ENCODE assay signal across 12 cellular contexts in the genomic region with DNA sequence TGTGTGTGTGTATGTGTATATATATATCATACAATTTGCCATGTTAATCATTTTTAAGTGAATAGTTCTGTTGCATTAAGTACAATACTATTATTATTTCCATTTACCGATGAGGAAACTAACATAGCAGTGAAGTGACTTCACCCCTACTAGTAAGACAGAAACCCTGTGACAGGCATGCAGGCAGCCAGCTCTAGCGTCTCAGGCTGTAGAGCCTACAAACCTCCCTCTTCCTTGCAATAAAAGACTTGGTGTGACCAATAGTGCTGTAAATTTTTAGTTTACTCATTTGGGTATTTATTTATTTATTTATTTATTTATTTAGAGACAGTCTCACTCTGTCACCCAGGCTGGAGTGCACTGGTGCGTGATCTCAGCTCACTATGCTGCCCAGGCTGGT. TPM values are rescaled to one million over a fixed set of nuclear protein-coding genes. Genes with fewer than 3 reads are reported as not detected.
A peak's percentile ranks its signal among the peaks of the same experiment; 100 is the strongest.
DNase-seq lines count a peak whose midpoint lies in the region; ATAC-seq and TF ChIP-seq lines count a peak whose summit lies in the region.
"Had no signal": no experiment of that assay in that cellular context is flagged by ENCODE, and none has a peak within 500 bp of the region (broad histone marks: within the 10 kb centered on the region; RNA-seq: fewer than 3 reads in every experiment).

No MANE protein-coding gene starts in this region.

- H3K9ac ChIP-seq in neuronal stem cell (ENCODE audit: low read depth, low read length, poor library complexity) = no peak overlapping the region

- H3K9me3 ChIP-seq in CD4-positive, CD25-positive, alpha-beta regulatory T cell (ENCODE audit: control insufficient read depth in 2 of 2, low read length in 2 of 2) = peaks cover 0 to 8% of the 10 kb centered on the region in 2 experiments
- peaks cover 0 to 7% (median 0%) of the 10 kb centered on the region in 3 experiments for H3K9me3 ChIP-seq in naive thymus-derived CD4-positive, alpha-beta T cell (ENCODE audit: control insufficient read depth in 2 of 3, low read length in 3 of 3)
- peaks cover 0 to 7% of the 10 kb centered on the region in 2 donors for H3K9me3 ChIP-seq in neuronal stem cell (replicated peaks in 1 of 2; ENCODE audit: control insufficient read depth in 2 of 2, insufficient read depth in 1 of 2, low read depth in 1 of 2, low read length in 2 of 2)

- H2BK5ac ChIP-seq in neuronal stem cell (ENCODE audit: low read length) = no peak overlapping the region

- intact Hi-C loops in naive thymus-derived CD4-positive, alpha-beta T cell (cut with micrococcal nuclease) = no loop called here

- no peak overlapping the region for H2BK15ac ChIP-seq in neuronal stem cell (ENCODE audit: low read length)

- no peak overlapping the region for H3K14ac ChIP-seq in neuronal stem cell (ENCODE audit: low read length)

- no peak for ATAC-seq in CD4-positive, CD25-positive, alpha-beta regulatory T cell (ENCODE audit: low read depth in 2 of 2)
- ATAC-seq in activated T-helper 17 cell treated with anti-CD3 and anti-CD28 coated beads, Interleukin-2, amount 50 U/mL, for 72 hours (replicated peaks) = peak; percentile 18
- ATAC-seq in naive thymus-derived CD4-positive, alpha-beta T cell = no peak

- H3K27me3 Mint-ChIP-seq in CD4-positive, CD25-positive, alpha-beta regulatory T cell = no peaks in the 10 kb centered on the region
- H3K27me3 Mint-ChIP-seq in activated T-helper 17 cell treated with anti-CD3 and anti-CD28 coated beads, Interleukin-2, amount 50 U/mL, for 72 hours = no peaks in the 10 kb centered on the region
- no peaks in the 10 kb centered on the region for H3K27me3 Mint-ChIP-seq in naive thymus-derived CD4-positive, alpha-beta T cell

- peaks cover 44 to 89% (median 65%) of the 10 kb centered on the region in 4 donors for H3K4me1 Mint-ChIP-seq in CD4-positive, CD25-positive, alpha-beta regulatory T cell
- peaks cover 49% of the 10 kb centered on the region for H3K4me1 Mint-ChIP-seq in activated T-helper 17 cell treated with anti-CD3 and anti-CD28 coated beads, Interleukin-2, amount 50 U/mL, for 72 hours
- H3K4me1 Mint-ChIP-seq in naive thymus-derived CD4-positive, alpha-beta T cell = peaks cover 22 to 77% (median 66%) of the 10 kb centered on the region in 7 donors

- no peak overlapping the region for H3K18ac ChIP-seq in neuronal stem cell (ENCODE audit: low read length)

- DNase-seq in CD4-positive, CD25-positive, alpha-beta regulatory T cell = no peak
- DNase-seq in GM12865 (ENCODE audit: low read depth) (peak; percentile 76), NCI-H2227 (lab: John Stamatoyannopoulos, UW; ENCODE audit: unreplicated experiment) (no peak), neuronal stem cell (ENCODE audit: low spot score) (no peak), NCI-H226 (no peak)
- DNase-seq in naive thymus-derived CD4-positive, alpha-beta T cell = no peak
- DNase-seq: caudate nucleus; effector memory CD4-positive, alpha-beta T cell; NCI-H146; NCI-H524; stimulated activated naive CD4-positive, alpha-beta T cell treated with Interleukin-2 at 50 U/mL for 16 hours had no signal

- H3K4ac ChIP-seq in neuronal stem cell (ENCODE audit: low read length) = no peak overlapping the region

- peak overlapping the region in 2 of 4 donors; percentile 6 to 75 for H3K4me3 Mint-ChIP-seq in CD4-positive, CD25-positive, alpha-beta regulatory T cell
- H3K4me3 Mint-ChIP-seq in activated T-helper 17 cell treated with anti-CD3 and anti-CD28 coated beads, Interleukin-2, amount 50 U/mL, for 72 hours = peak overlapping the region; percentile 91
- no peak overlapping the region for H3K4me3 Mint-ChIP-seq in naive thymus-derived CD4-positive, alpha-beta T cell

- H3K27ac ChIP-seq in CD4-positive, CD25-positive, alpha-beta regulatory T cell (ENCODE audit: insufficient read depth, low read length, poor library complexity, severe bottlenecking) = peak overlapping the region; percentile 45
- no peak overlapping the region for H3K27ac ChIP-seq in naive thymus-derived CD4-positive, alpha-beta T cell (ENCODE audit: low read depth, low read length)
- no peak overlapping the region for H3K27ac ChIP-seq in neuronal stem cell (replicated peaks; ENCODE audit: low read length)

- CTCF ChIA-PET in naive thymus-derived CD4-positive, alpha-beta T cell (lab: Charles Lee) = no interaction called here

- H3K36me3 Mint-ChIP-seq in CD4-positive, CD25-positive, alpha-beta regulatory T cell = peaks cover 25% of the 10 kb centered on the region
- peaks cover 100% of the 10 kb centered on the region for H3K36me3 Mint-ChIP-seq in activated T-helper 17 cell treated with anti-CD3 and anti-CD28 coated beads, Interleukin-2, amount 50 U/mL, for 72 hours (ENCODE audit: low read depth)
- H3K36me3 Mint-ChIP-seq in naive thymus-derived CD4-positive, alpha-beta T cell = peaks cover 0 to 34% (median 21%) of the 10 kb centered on the region in 5 donors

- peak overlapping the region in 2 of 3 donors; percentile 44 to 80 for H3K27ac Mint-ChIP-seq in CD4-positive, CD25-positive, alpha-beta regulatory T cell
- H3K27ac Mint-ChIP-seq in activated T-helper 17 cell treated with anti-CD3 and anti-CD28 coated beads, Interleukin-2, amount 50 U/mL, for 72 hours = peak overlapping the region; percentile 96
- peak overlapping the region in 5 of 9 donors; percentile 36 to 65 (median 47) for H3K27ac Mint-ChIP-seq in naive thymus-derived CD4-positive, alpha-beta T cell

- H4K8ac ChIP-seq in neuronal stem cell (ENCODE audit: low read depth, low read length) = no peak overlapping the region

- H3K27me3 ChIP-seq in CD4-positive, CD25-positive, alpha-beta regulatory T cell (ENCODE audit: control insufficient read depth, insufficient read depth, low read length) = no peaks in the 10 kb centered on the region
- H3K27me3 ChIP-seq in naive thymus-derived CD4-positive, alpha-beta T cell (ENCODE audit: control insufficient read depth in 2 of 2, insufficient read depth in 2 of 2, low read length in 2 of 2) = no peaks in the 10 kb centered on the region
- no peaks in the 10 kb centered on the region for H3K27me3 ChIP-seq in neuronal stem cell (ENCODE audit: control insufficient read depth in 3 of 3, insufficient read depth in 3 of 3, low read depth in 1 of 3, low read length in 3 of 3)

- no peaks in the 10 kb centered on the region for H3K79me1 ChIP-seq in neuronal stem cell (ENCODE audit: low read depth, low read length)

- H2BK120ac ChIP-seq in neuronal stem cell (ENCODE audit: low read depth, low read length) = no peak overlapping the region

- whole genome bisulfite sequencing in neuronal stem cell (ENCODE audit: extremely low coverage in 2 of 2, insufficient read length in 2 of 2, insufficient replicate concordance in 1 of 2), 2 donors = no CpG with 5 or more reads among the region's 3 CpGs

- H2AK5ac ChIP-seq in neuronal stem cell (ENCODE audit: low read depth, low read length) = no peak overlapping the region

- no peak overlapping the region for H2AFZ ChIP-seq in neuronal stem cell (ENCODE audit: low read length)

- H3K23ac ChIP-seq in neuronal stem cell (ENCODE audit: low read depth, low read length, poor library complexity) = no peak overlapping the region

- no peak overlapping the region for H4K91ac ChIP-seq in neuronal stem cell (ENCODE audit: low read depth, low read length, poor library complexity)

- no peak for TF ChIP-seq CTCF in GM12865 (IDR thresholded peaks at IDR 0.05; ENCODE audit: insufficient read depth, low read depth, low read length, missing control alignments)

- POLR2A ChIA-PET in naive thymus-derived CD4-positive, alpha-beta T cell (lab: Charles Lee) = interaction anchor here (1.0 to 1.1 kb wide), 2 partner anchors 35 to 74 kb away, joined by 3 to 4 read pairs; no protein-coding TSS in a partner anchor

- H3K4me1 ChIP-seq in CD4-positive, CD25-positive, alpha-beta regulatory T cell (ENCODE audit: control insufficient read depth, insufficient read depth, low read length, poor library complexity, severe bottlenecking) = peaks cover 69% of the 10 kb centered on the region
- H3K4me1 ChIP-seq in naive thymus-derived CD4-positive, alpha-beta T cell (ENCODE audit: control insufficient read depth in 2 of 2, insufficient read depth in 2 of 2, low read length in 2 of 2) = peaks cover 19 to 41% of the 10 kb centered on the region in 2 donors
- no peaks in the 10 kb centered on the region for H3K4me1 ChIP-seq in neuronal stem cell (ENCODE audit: control insufficient read depth in 2 of 2, insufficient read depth in 1 of 2, low read depth in 1 of 2, low read length in 2 of 2)

- no peak overlapping the region for H3K4me3 ChIP-seq in CD4-positive, CD25-positive, alpha-beta regulatory T cell (ENCODE audit: low read depth, low read length)
- H3K4me3 ChIP-seq in GM12865 (ENCODE audit: low read depth, low read length) = peak overlapping the region; percentile 47
- H3K4me3 ChIP-seq in naive thymus-derived CD4-positive, alpha-beta T cell (ENCODE audit: low read length) = no peak overlapping the region
- no peak overlapping the region for H3K4me3 ChIP-seq in neuronal stem cell (ENCODE audit: low read length in 2 of 2)

- H2BK12ac ChIP-seq in neuronal stem cell (ENCODE audit: low read length) = no peak overlapping the region

- H3K4me2 ChIP-seq in neuronal stem cell (ENCODE audit: insufficient read depth, low read length, poor library complexity, severe bottlenecking) = no peak overlapping the region

- H3K36me3 ChIP-seq in CD4-positive, CD25-positive, alpha-beta regulatory T cell (ENCODE audit: control insufficient read depth, insufficient read depth, low read length) = peaks cover 26% of the 10 kb centered on the region
- H3K36me3 ChIP-seq in naive thymus-derived CD4-positive, alpha-beta T cell (ENCODE audit: control insufficient read depth in 2 of 3, insufficient read depth in 3 of 3, low read length in 3 of 3) = peaks cover 0 to 10% (median 0%) of the 10 kb centered on the region in 3 experiments
- peaks cover 0 to 6% of the 10 kb centered on the region in 2 donors for H3K36me3 ChIP-seq in neuronal stem cell (replicated peaks in 1 of 2; ENCODE audit: control insufficient read depth in 2 of 2, insufficient read depth in 2 of 2, low read length in 2 of 2)

- peaks cover 0 to 6% (median 0%) of the 10 kb centered on the region in 7 donors for H3K9me3 Mint-ChIP-seq in CD4-positive, CD25-positive, alpha-beta regulatory T cell
- H3K9me3 Mint-ChIP-seq in activated T-helper 17 cell treated with anti-CD3 and anti-CD28 coated beads, Interleukin-2, amount 50 U/mL, for 72 hours = no peaks in the 10 kb centered on the region
- peaks cover 0 to 8% (median 0%) of the 10 kb centered on the region in 11 donors for H3K9me3 Mint-ChIP-seq in naive thymus-derived CD4-positive, alpha-beta T cell

RNA-seq across cellular contexts. Expression of gene FNBP1, which starts 24.7 kb away (rescaled TPM):
- total RNA-seq in CD4-positive, CD25-positive, alpha-beta regulatory T cell = 253 TPM
- polyA plus RNA-seq in CD4-positive, CD25-positive, alpha-beta regulatory T cell = 100 to 1,000 TPM; 147 to 218 (median 188) TPM
- total RNA-seq in activated T-helper 17 cell treated with anti-CD3 and anti-CD28 coated beads, Interleukin-2, amount 50 U/mL, for 72 hours = 100 to 1,000 TPM; 173 to 492 TPM
- 100 to 1,000 TPM; 160 to 207 (median 174) TPM for total RNA-seq in naive thymus-derived CD4-positive, alpha-beta T cell
- 100 to 1,000 TPM; 138 to 160 TPM for polyA plus RNA-seq in naive thymus-derived CD4-positive, alpha-beta T cell
- polyA plus RNA-seq in neuronal stem cell (2013, experiment 1 of 2) = 33.7 TPM
- polyA plus RNA-seq in neuronal stem cell (2013, experiment 2 of 2) = 34.7 TPM

RNA-seq across cellular contexts. Expression of gene GPR107, which starts 35.4 kb away (rescaled TPM):
- 29.9 TPM for total RNA-seq in CD4-positive, CD25-positive, alpha-beta regulatory T cell
- polyA plus RNA-seq in CD4-positive, CD25-positive, alpha-beta regulatory T cell = 1 to 10 TPM; 2.8 to 4.5 (median 3.1) TPM
- total RNA-seq in activated T-helper 17 cell treated with anti-CD3 and anti-CD28 coated beads, Interleukin-2, amount 50 U/mL, for 72 hours = 10 to 100 TPM; 28.1 to 32.6 TPM
- 10 to 100 TPM; 21.6 to 24.0 (median 22.8) TPM for total RNA-seq in naive thymus-derived CD4-positive, alpha-beta T cell
- 1 to 10 TPM; 2.8 to 3.0 TPM for polyA plus RNA-seq in naive thymus-derived CD4-positive, alpha-beta T cell
- polyA plus RNA-seq in neuronal stem cell (2013, experiment 1 of 2) = 24.1 TPM
- polyA plus RNA-seq in neuronal stem cell (2013, experiment 2 of 2) = 24.2 TPM
